8 cellular contexts compared by ENCODE assay signal in the genomic region with DNA sequence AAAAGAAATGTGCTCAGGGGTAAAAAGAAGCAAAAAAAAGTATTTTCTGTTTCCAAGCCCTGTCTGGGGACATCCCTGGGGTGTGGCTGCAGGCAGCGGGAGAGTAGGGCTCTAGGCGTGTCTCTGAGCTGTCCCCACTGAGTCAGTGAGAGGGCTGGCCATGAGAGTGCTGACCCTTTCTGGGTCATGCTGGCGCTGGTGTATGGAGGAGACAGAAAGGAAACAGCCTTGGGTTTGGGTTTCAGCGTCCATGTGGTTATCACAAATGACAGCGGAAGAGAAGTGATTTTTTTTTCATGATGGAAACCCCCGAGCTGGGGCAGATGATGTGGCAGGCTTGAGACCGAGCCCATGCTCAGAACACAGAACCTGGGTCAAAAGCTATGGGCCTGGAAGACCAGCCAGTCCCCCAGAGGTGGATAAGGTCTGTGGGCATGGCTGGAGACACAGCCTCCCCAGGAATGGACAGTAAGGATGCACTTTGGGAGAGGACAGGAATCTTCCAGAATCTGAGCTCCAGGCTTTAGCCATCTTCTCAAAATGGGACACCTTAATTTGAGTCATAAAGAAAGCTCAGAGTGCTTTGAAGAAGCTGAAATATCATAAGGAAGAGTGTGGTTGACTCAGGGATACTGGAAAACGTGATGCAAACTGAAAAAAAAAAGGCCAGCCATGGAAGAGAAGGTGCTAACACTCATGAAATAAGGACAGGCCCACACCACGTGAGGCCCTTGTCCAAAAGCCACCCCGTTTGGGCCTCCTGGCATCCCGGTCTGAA. TPM values are rescaled to one million over a fixed set of nuclear protein-coding genes. Genes with fewer than 3 reads are reported as not detected.
DNase-seq lines count a peak whose midpoint lies in the region; ATAC-seq and TF ChIP-seq lines count a peak whose summit lies in the region.

No MANE protein-coding gene starts in this region.

- TF ChIP-seq CTCF in spleen (IDR thresholded peaks at IDR 0.05 in 8 of 11, conservative IDR thresholded peaks at IDR 0.05 in 3 of 11) (no peak), smooth muscle cell (IDR thresholded peaks at IDR 0.05; ENCODE audit: borderline replicate concordance, insufficient read depth, poor library complexity, severe bottlenecking) (no peak)

- H3K27me3 ChIP-seq in spleen (replicated peaks in 1 of 7): no peaks in the 10 kb centered on the region
- H3K27me3 ChIP-seq in smooth muscle cell (ENCODE audit: low read depth): no peaks in the 10 kb centered on the region

- H3K36me3 ChIP-seq in spleen (peaks cover 0 to 74% (median 6%) of the 10 kb centered on the region in 6 donors), smooth muscle cell (ENCODE audit: low read depth) (no peaks in the 10 kb centered on the region)

- no peaks in the 10 kb centered on the region for H4K20me1 ChIP-seq in smooth muscle cell (ENCODE audit: low read depth)

- H3K4me2 ChIP-seq in smooth muscle cell: no peak overlapping the region

- H3K27me3 Mint-ChIP-seq in T-helper 1 cell treated with Interleukin-12 subunit alpha and Interleukin-12 subunit beta and Interleukin-4 antibody, amounts not matched to agents 30 μg/mL and 1 μg/mL, for 36 hours (ENCODE audit: low read depth): no peaks in the 10 kb centered on the region

- DNase-seq in dermis microvascular lymphatic vessel endothelial cell (ENCODE audit: low read depth in 2 of 2): peak; percentile 49 to 77
- no peak for DNase-seq in spleen
- no peak for DNase-seq in NCI-H1092 treated with DMSO at 0.1 percent for 48 hours (lab: John Stamatoyannopoulos, UW)
- no peak for DNase-seq in smooth muscle cell (lab: John Stamatoyannopoulos, UW; ENCODE audit: unreplicated experiment)
- no peak for DNase-seq in NCI-H2171 (lab: John Stamatoyannopoulos, UW)
- DNase-seq in SW480 (ENCODE audit: low spot score): no peak

- peak overlapping the region; percentile 3 for H3K4me3 Mint-ChIP-seq in T-helper 1 cell treated with Interleukin-12 subunit alpha and Interleukin-12 subunit beta and Interleukin-4 antibody, amounts not matched to agents 30 μg/mL and 1 μg/mL, for 36 hours

- H2AFZ ChIP-seq in smooth muscle cell (ENCODE audit: low read depth): no peak overlapping the region

- no peak overlapping the region for H3K9ac ChIP-seq in smooth muscle cell (ENCODE audit: low read depth)

- TF ChIP-seq POLR2A in spleen (IDR thresholded peaks at IDR 0.05): no peak

- H3K4me3 ChIP-seq in spleen (no peak overlapping the region), smooth muscle cell (no peak overlapping the region)

- H3K4me1 ChIP-seq in spleen (peaks cover 11 to 80% (median 40%) of the 10 kb centered on the region in 6 donors), smooth muscle cell (ENCODE audit: low read depth) (peaks cover 13% of the 10 kb centered on the region)

- 35 to 69% (median 52%) methylated on average over 9 to 11 of the region's 11 CpGs for WGBS in spleen, 5 donors
- WGBS in smooth muscle cell (ENCODE audit: low lambda C conversion rate): 62% methylated on average over 11 of the region's 11 CpGs

- ATAC-seq in GM18907 (IDR thresholded peaks at IDR 0.05; ENCODE audit: unreplicated experiment): peak; percentile 51

- H3K36me3 Mint-ChIP-seq in T-helper 1 cell treated with Interleukin-12 subunit alpha and Interleukin-12 subunit beta and Interleukin-4 antibody, amounts not matched to agents 30 μg/mL and 1 μg/mL, for 36 hours (ENCODE audit: low read depth): peaks cover 16% of the 10 kb centered on the region

- no peaks in the 10 kb centered on the region for H3K9me3 Mint-ChIP-seq in T-helper 1 cell treated with Interleukin-12 subunit alpha and Interleukin-12 subunit beta and Interleukin-4 antibody, amounts not matched to agents 30 μg/mL and 1 μg/mL, for 36 hours

- H3K9me3 ChIP-seq in spleen: no peaks in the 10 kb centered on the region
- no peaks in the 10 kb centered on the region for H3K9me3 ChIP-seq in smooth muscle cell (replicated peaks; ENCODE audit: low read depth)

- no peaks in the 10 kb centered on the region for H3F3A ChIP-seq in smooth muscle cell (ENCODE audit: low read depth)

- H3K4me1 Mint-ChIP-seq in T-helper 1 cell treated with Interleukin-12 subunit alpha and Interleukin-12 subunit beta and Interleukin-4 antibody, amounts not matched to agents 30 μg/mL and 1 μg/mL, for 36 hours (ENCODE audit: low read depth): peaks cover 29% of the 10 kb centered on the region

- intact Hi-C loops in spleen (cut with DNase I; ENCODE audit: low total_unique reads): no loop called here

- H3K27ac ChIP-seq in spleen (peak overlapping the region in 6 of 8 donors; percentile 51 to 70 (median 60)), smooth muscle cell (ENCODE audit: low read depth) (no peak overlapping the region)

- H3K27ac Mint-ChIP-seq in T-helper 1 cell treated with Interleukin-12 subunit alpha and Interleukin-12 subunit beta and Interleukin-4 antibody, amounts not matched to agents 30 μg/mL and 1 μg/mL, for 36 hours: peak overlapping the region; percentile 79

- no peaks in the 10 kb centered on the region for H3K79me2 ChIP-seq in smooth muscle cell (ENCODE audit: low read depth)

RNA-seq across cellular contexts. Expression of a gene that starts 36.2 kb away (rescaled TPM):
- total RNA-seq in dermis microvascular lymphatic vessel endothelial cell: 9.7 and 17.1 TPM in 2 replicates
- total RNA-seq in spleen: 10 to 100 TPM; 26.8 to 34.5 (median 28.9) TPM
- polyA plus RNA-seq in spleen: 1 to 10 TPM; 1.4 to 5.2 (median 1.8) TPM
- total RNA-seq in smooth muscle cell: 4.0 and 4.2 TPM in 2 replicates
- polyA plus RNA-seq in smooth muscle cell: 2.7 and 4.1 TPM in 2 replicates

RNA-seq across cellular contexts. Expression of a gene that starts 54.6 kb away (rescaled TPM):
- total RNA-seq in dermis microvascular lymphatic vessel endothelial cell (31.6 and 41.7 TPM in 2 replicates), spleen (10 to 100 TPM; 18.2 to 48.4 (median 24.6) TPM), smooth muscle cell (42.4 and 53.5 TPM in 2 replicates)
- polyA plus RNA-seq in spleen (10 to 100 TPM; 24.4 to 37.3 (median 34.0) TPM), smooth muscle cell (79.8 and 84.3 TPM in 2 replicates)

Comparison
In these comparisons a context has a peak if more than half of its experiments do, and no peak if none do; other contexts are left out.
1. DNase-seq: peak in dermis microvascular lymphatic vessel endothelial cell (2 of 2); none in spleen (single experiment), NCI-H1092 treated with DMSO at 0.1 percent for 48 hours (single experiment), smooth muscle cell (single experiment), NCI-H2171 (single experiment) and SW480 (single experiment).